24 cellular contexts compared by ENCODE assay signal in the genomic region with DNA sequence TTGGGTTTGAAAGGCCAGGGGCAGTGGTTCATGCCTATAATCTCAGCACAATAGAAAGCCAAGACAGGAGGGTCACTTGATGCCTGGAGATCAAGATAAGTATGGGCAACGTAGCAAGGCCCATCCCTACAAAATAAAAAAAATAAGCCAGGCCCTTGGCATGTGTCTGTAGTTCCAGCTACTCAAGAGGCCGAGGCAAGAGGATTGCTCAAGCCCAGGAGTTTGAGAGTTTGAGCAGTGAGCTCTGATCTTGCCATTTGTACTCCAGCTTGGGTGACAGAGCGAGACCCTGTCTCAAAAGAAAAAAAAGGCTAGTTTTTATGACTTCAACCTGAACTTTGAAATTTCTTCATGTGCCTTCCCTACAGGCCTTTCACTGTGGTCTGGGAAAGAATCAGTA.
"Had no signal": no experiment of that assay in that cellular context is flagged by ENCODE, and none has a peak within 500 bp of the region (broad histone marks: within the 10 kb centered on the region; RNA-seq: fewer than 3 reads in every experiment).

No MANE protein-coding gene starts in this region.

- H3K27me3 Mint-ChIP-seq: naive thymus-derived CD4-positive, alpha-beta T cell; natural killer cell treated with Interleukin-12 subunit alpha and Interleukin-12 subunit beta and Interleukin-15 and Interleukin-18, amount 100 ng/mL, for 72 hours; progenitor cell of endocrine pancreas; stimulated activated memory B cell treated with anti-CD40 and anti-IgM and Interleukin-4, amounts not matched to agents 10 μg/mL and 1 μg/mL and 100 μg/mL, for 72 hours; stimulated activated naive CD8-positive, alpha-beta T cell treated with anti-CD3 and anti-CD28 coated beads, Interleukin-15, amount 100 ng/mL, for 72 hours had no signal

- H3K36me3 ChIP-seq: ovary had no signal

- H3K4me3 ChIP-seq: left ventricle myocardium inferior, lung, mucosa of descending colon, ovary, right atrium auricular region, right lobe of liver, smooth muscle cell, transverse colon, upper lobe of left lung had no signal

- H3K9me3 Mint-ChIP-seq: natural killer cell treated with Interleukin-12 subunit alpha and Interleukin-12 subunit beta and Interleukin-15 and Interleukin-18, amount 100 ng/mL, for 72 hours had no signal

- DNase-seq: hypothalamus; immature natural killer cell; kidney; left ventricle myocardium inferior; midbrain; mucosa of descending colon; naive thymus-derived CD4-positive, alpha-beta T cell; ovary; right lobe of liver; stimulated activated CD4-positive, alpha-beta T cell treated with anti-CD3 and anti-CD28 coated beads, Interleukin-1b, Interleukin-23, amount 100 ng/mL, for 48 hours; stimulated activated CD4-positive, alpha-beta T cell treated with anti-CD3 and anti-CD28 coated beads, Interleukin-2, amount 100 ng/mL, for 48 hours; stimulated activated CD4-positive, alpha-beta T cell treated with anti-CD3 and anti-CD28 coated beads, Interleukin-4, amount 100 ng/mL, for 4 hours; stimulated activated CD8-positive, alpha-beta memory T cell treated with anti-CD3 and anti-CD28 coated beads, Interleukin-4, amount 100 ng/mL, for 48 hours; stimulated activated naive CD4-positive, alpha-beta T cell treated with Interleukin-2 at 50 U/mL for 16 hours; stimulated activated naive CD8-positive, alpha-beta T cell treated with anti-CD3 and anti-CD28 coated beads, Interleukin-15, amount 100 ng/mL, for 72 hours; substantia nigra; transverse colon; upper lobe of left lung had no signal

- ATAC-seq: mucosa of descending colon; naive thymus-derived CD4-positive, alpha-beta T cell; natural killer cell treated with Interleukin-12 subunit alpha and Interleukin-12 subunit beta and Interleukin-15 and Interleukin-18, amount 100 ng/mL, for 72 hours; right lobe of liver; stimulated activated memory B cell treated with anti-CD40 and anti-IgM and Interleukin-4, amounts not matched to agents 10 μg/mL and 1 μg/mL and 100 μg/mL, for 72 hours; stimulated activated naive CD8-positive, alpha-beta T cell treated with anti-CD3 and anti-CD28 coated beads, Interleukin-15, amount 100 ng/mL, for 72 hours had no signal

- H3K9me3 ChIP-seq: ovary, right atrium auricular region had no signal

- H3K4me1 Mint-ChIP-seq: stimulated activated memory B cell treated with anti-CD40 and anti-IgM and Interleukin-4, amounts not matched to agents 10 μg/mL and 1 μg/mL and 100 μg/mL, for 72 hours; stimulated activated naive CD8-positive, alpha-beta T cell treated with anti-CD3 and anti-CD28 coated beads, Interleukin-15, amount 100 ng/mL, for 72 hours had no signal

- H3K27ac Mint-ChIP-seq: naive thymus-derived CD4-positive, alpha-beta T cell; natural killer cell treated with Interleukin-12 subunit alpha and Interleukin-12 subunit beta and Interleukin-15 and Interleukin-18, amount 100 ng/mL, for 72 hours; stimulated activated memory B cell treated with anti-CD40 and anti-IgM and Interleukin-4, amounts not matched to agents 10 μg/mL and 1 μg/mL and 100 μg/mL, for 72 hours; stimulated activated naive CD8-positive, alpha-beta T cell treated with anti-CD3 and anti-CD28 coated beads, Interleukin-15, amount 100 ng/mL, for 72 hours had no signal

- H3K4me2 ChIP-seq: smooth muscle cell had no signal

- H3K27me3 ChIP-seq: ovary, right atrium auricular region, right lobe of liver, transverse colon, upper lobe of left lung had no signal

- H3K4me3 Mint-ChIP-seq: immature natural killer cell; natural killer cell treated with Interleukin-12 subunit alpha and Interleukin-12 subunit beta and Interleukin-15 and Interleukin-18, amount 100 ng/mL, for 72 hours; stimulated activated memory B cell treated with anti-CD40 and anti-IgM and Interleukin-4, amounts not matched to agents 10 μg/mL and 1 μg/mL and 100 μg/mL, for 72 hours; stimulated activated naive CD8-positive, alpha-beta T cell treated with anti-CD3 and anti-CD28 coated beads, Interleukin-15, amount 100 ng/mL, for 72 hours had no signal

- H3K27ac ChIP-seq: left ventricle myocardium inferior, ovary, right atrium auricular region, right lobe of liver, transverse colon, upper lobe of left lung had no signal
